In genomic region chr10:73744690-73744994, GRCh38 we compare ENCODE assay signal across 1 cellular context.
TF ChIP-seq lines count a peak whose summit lies in the region.

No MANE protein-coding gene starts in this region.

TF ChIP-seq in IMR-90, 13 proteins besides CTCF, POLR2A, EP300 and RAD21 (continued from another document):
- TF ChIP-seq CEBPB (IDR thresholded peaks at IDR 0.05; ENCODE audit: low read depth, low read length) (no peak), BHLHE40 (IDR thresholded peaks at IDR 0.05; ENCODE audit: low read depth, low read length) (no peak), MAFK (IDR thresholded peaks at IDR 0.05; ENCODE audit: low read depth, low read length) (no peak), SMC3 (IDR thresholded peaks at IDR 0.05; ENCODE audit: low read depth, low read length) (no peak), MAZ (IDR thresholded peaks at IDR 0.05; ENCODE audit: borderline replicate concordance, low read depth, low read length) (no peak), CHD1 (IDR thresholded peaks at IDR 0.05; ENCODE audit: low read depth, low read length) (no peak), USF2 (IDR thresholded peaks at IDR 0.05; ENCODE audit: low read depth, low read length) (no peak), FOS (IDR thresholded peaks at IDR 0.05; ENCODE audit: low read depth, low read length) (no peak), RFX5 (IDR thresholded peaks at IDR 0.05; ENCODE audit: low read depth, low read length) (no peak), MXI1 (IDR thresholded peaks at IDR 0.05; ENCODE audit: borderline replicate concordance, low read depth, low read length) (no peak), RCOR1 (IDR thresholded peaks at IDR 0.05; ENCODE audit: insufficient replicate concordance, low read length) (no peak)
- TF ChIP-seq, protein P1, sequence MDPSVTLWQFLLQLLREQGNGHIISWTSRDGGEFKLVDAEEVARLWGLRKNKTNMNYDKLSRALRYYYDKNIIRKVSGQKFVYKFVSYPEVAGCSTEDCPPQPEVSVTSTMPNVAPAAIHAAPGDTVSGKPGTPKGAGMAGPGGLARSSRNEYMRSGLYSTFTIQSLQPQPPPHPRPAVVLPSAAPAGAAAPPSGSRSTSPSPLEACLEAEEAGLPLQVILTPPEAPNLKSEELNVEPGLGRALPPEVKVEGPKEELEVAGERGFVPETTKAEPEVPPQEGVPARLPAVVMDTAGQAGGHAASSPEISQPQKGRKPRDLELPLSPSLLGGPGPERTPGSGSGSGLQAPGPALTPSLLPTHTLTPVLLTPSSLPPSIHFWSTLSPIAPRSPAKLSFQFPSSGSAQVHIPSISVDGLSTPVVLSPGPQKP (IDR thresholded peaks at IDR 0.05; ENCODE audit: borderline replicate concordance, low read depth, low read length) = no peak
